ENCODE assay signal across 9 cellular contexts in the genomic region with DNA sequence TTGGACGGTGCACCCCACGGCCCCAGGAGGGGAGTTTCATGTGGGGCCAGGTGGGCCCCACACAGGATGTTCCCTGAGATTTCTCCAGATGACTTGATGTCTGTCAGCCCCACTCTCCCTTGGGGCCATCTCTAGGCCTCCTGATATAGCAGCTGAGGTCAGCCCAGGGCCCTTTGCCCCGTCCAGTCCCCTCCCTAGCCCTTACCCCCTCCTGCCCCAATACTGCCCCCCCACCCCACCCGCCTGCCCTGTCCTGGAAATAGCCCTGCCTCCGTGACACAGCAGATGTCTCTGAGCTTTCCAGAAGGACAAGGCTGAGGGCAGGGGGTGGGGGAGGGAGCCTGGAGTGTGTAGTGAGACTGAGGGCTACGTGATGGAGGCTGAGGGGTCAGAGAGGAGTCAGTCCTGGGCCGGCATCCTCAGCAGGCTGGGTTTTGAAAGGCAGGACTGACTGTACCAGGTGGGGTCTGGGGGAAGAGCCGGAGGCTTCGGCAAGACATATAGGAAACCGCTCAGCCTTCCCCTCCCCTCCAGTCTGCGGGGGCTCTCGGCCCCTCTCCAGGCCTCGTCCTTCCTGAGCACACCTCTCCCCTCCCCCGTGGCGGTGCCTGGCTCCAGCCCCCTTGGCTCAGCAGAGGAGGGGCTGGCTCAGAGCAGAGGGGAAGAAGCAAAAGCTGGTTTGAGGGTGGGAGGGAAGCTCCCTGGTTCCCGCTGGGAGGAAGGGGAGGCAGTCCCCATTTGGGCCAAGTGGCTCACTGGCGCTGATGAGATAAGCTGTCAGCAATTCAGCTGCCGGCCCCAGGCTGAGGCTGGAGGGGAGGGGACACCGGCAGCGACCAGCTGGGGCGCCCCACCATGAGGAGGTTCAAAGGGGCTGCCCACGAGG. TPM values are rescaled to one million over a fixed set of nuclear protein-coding genes. Genes with fewer than 3 reads are reported as not detected.
DNase-seq lines count a peak whose midpoint lies in the region; ATAC-seq and TF ChIP-seq lines count a peak whose summit lies in the region.
"Had no signal": no experiment of that assay in that cellular context is flagged by ENCODE, and none has a peak within 500 bp of the region (broad histone marks: within the 10 kb centered on the region; RNA-seq: fewer than 3 reads in every experiment).

No MANE protein-coding gene starts in this region.

- DNase-seq in Ammon's horn (ENCODE audit: low spot score) = peak; percentile 36
- DNase-seq in NCI-H1694 treated with DMSO at 0.1 percent for 48 hours (lab: John Stamatoyannopoulos, UW) = peak; percentile 58
- peak; percentile 23 for DNase-seq in endothelial cell (ENCODE audit: low spot score)
- DNase-seq in T1000 (lab: John Stamatoyannopoulos, UW) = no peak
- no peak for DNase-seq in activated gamma-delta T cell treated with Interleukin-2 at 50 U/mL for 16 hours
- DNase-seq: NCI-H526 had no signal

- peaks cover 5% of the 10 kb centered on the region for H3K4me1 Mint-ChIP-seq in endothelial cell (ENCODE audit: unreplicated experiment)
- peaks cover 51% of the 10 kb centered on the region for H3K4me1 Mint-ChIP-seq in nephron

- no peak for ATAC-seq in HG02852 (IDR thresholded peaks at IDR 0.05; ENCODE audit: unreplicated experiment)
- no peak for ATAC-seq in HG02840 (IDR thresholded peaks at IDR 0.05; ENCODE audit: low FRiP score, unreplicated experiment)

- H3K27ac Mint-ChIP-seq in endothelial cell (ENCODE audit: unreplicated experiment) = no peak overlapping the region
- peak overlapping the region; percentile 77 to 98 (median 95) for H3K27ac Mint-ChIP-seq in nephron

- H3K36me3 Mint-ChIP-seq in endothelial cell (ENCODE audit: low read depth, unreplicated experiment) = no peaks in the 10 kb centered on the region
- peaks cover 12% of the 10 kb centered on the region for H3K36me3 Mint-ChIP-seq in nephron (ENCODE audit: low read depth)

- H3K4me3 Mint-ChIP-seq in endothelial cell (ENCODE audit: unreplicated experiment) (no peak overlapping the region), nephron (peak overlapping the region; percentile 91 to 94 (median 92))

- H3K27me3 Mint-ChIP-seq in endothelial cell (ENCODE audit: unreplicated experiment) (peaks cover 15% of the 10 kb centered on the region), nephron (ENCODE audit: low read depth) (peaks cover 3% of the 10 kb centered on the region)

- TF ChIP-seq CTCF in endothelial cell (IDR thresholded peaks at IDR 0.05; ENCODE audit: unreplicated experiment) (no peak), nephron (IDR thresholded peaks at IDR 0.05; ENCODE audit: unreplicated experiment in 3 of 3) (no peak)

- H3K9me3 Mint-ChIP-seq in endothelial cell (ENCODE audit: unreplicated experiment) (no peaks in the 10 kb centered on the region), nephron (no peaks in the 10 kb centered on the region)

RNA-seq across cellular contexts. Expression of gene FLNC, which starts 2.0 kb away (rescaled TPM):
- 7.7 TPM for total RNA-seq in endothelial cell (ENCODE audit: unreplicated experiment)

RNA-seq across cellular contexts. Expression of gene ATP6V1F, which starts 30.4 kb away (rescaled TPM):
- total RNA-seq in endothelial cell (ENCODE audit: unreplicated experiment) = 132 TPM

RNA-seq across cellular contexts. Expression of gene CCDC136, which starts 40.5 kb away (rescaled TPM):
- total RNA-seq in endothelial cell (ENCODE audit: unreplicated experiment) = 31.5 TPM

RNA-seq across cellular contexts. Expression of gene OPN1SW, which starts 56.6 kb away (rescaled TPM):
- total RNA-seq in endothelial cell (ENCODE audit: unreplicated experiment) = not detected

Comparison
In these comparisons a context has a peak if more than half of its experiments do, and no peak if none do; other contexts are left out.
1. DNase-seq: peak in Ammon's horn (single experiment), NCI-H1694 treated with DMSO at 0.1 percent for 48 hours (single experiment) and endothelial cell (single experiment); none in T1000 (single experiment) and activated gamma-delta T cell treated with Interleukin-2 at 50 U/mL for 16 hours (single experiment).